Comparison of ENCODE assay signal across 20 cellular contexts in the genomic region with DNA sequence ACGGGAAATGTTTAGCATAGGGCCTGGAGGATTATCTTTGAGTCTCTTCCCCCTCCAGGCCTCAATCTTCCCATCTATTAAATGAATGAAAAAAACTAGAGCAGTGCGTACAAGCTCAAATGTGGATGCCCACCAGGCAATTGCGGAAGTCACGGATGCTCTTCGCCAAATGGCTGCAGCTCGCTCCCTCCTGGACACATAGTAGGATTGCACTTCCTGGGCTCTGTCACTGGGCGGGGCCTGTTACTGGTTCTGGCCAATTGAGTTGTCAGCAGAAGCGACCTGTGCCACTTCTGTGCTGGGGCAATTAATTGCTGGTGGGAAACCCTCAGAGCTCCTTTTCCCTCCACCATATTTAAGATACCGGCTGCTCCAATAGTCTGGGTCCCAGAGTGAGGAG.
DNase-seq lines count a peak whose midpoint lies in the region; ATAC-seq, FAIRE-seq and TF ChIP-seq lines count a peak whose summit lies in the region.
"Had no signal": no experiment of that assay in that cellular context is flagged by ENCODE, and none has a peak within 500 bp of the region (broad histone marks: within the 10 kb centered on the region; RNA-seq: fewer than 3 reads in every experiment).

No MANE protein-coding gene starts in this region.

- H3K9ac ChIP-seq in BLaER1 (no peak overlapping the region), H1 (replicated peaks in 1 of 4; ENCODE audit: extremely low read depth in 1 of 4, low read depth in 3 of 4, low read length in 3 of 4) (0 out of 7 replicates have a peak overlapping the region, but pooled peaks of 1 of the 4 experiments have one; percentile 5)

- peak; percentile 57 to 66 for TF ChIP-seq RAD21 in H1 (IDR thresholded peaks at IDR 0.05 in 1 of 2, conservative IDR thresholded peaks at IDR 0.05 in 1 of 2; ENCODE audit: low read depth in 2 of 2, low read length in 2 of 2)

- no peaks in the 10 kb centered on the region for H3K23me2 ChIP-seq in H1 (ENCODE audit: low read depth, low read length)

- no peak overlapping the region for H3K23ac ChIP-seq in H1 (ENCODE audit: insufficient read length)

- no peak for TF ChIP-seq POLR2A in H1 (IDR thresholded peaks at IDR 0.05; ENCODE audit: control extremely low read depth in 1 of 2, low read depth in 2 of 2, low read length in 2 of 2)

- no peak overlapping the region for H4K8ac ChIP-seq in H1 (ENCODE audit: extremely low read depth, insufficient read depth, low read length)

- no peak overlapping the region for H3K56ac ChIP-seq in H1 (replicated peaks; ENCODE audit: insufficient read length, low read depth, low read length)

- no peak overlapping the region for H4K91ac ChIP-seq in H1 (replicated peaks; ENCODE audit: insufficient read length, low read length)

- CTCF ChIA-PET in H1 (lab: Charles Lee; ENCODE audit: partially characterized antibody), result interaction anchor here (0.7 to 3.2 kb wide), 21 partner anchors 9 to 234 kb away, joined by 3 to 14 read pairs (median 4); no protein-coding TSS in a partner anchor

- H3K4ac ChIP-seq in H1 (replicated peaks; ENCODE audit: insufficient read length, low read depth, low read length), result no peak overlapping the region

- no peak overlapping the region for H4K5ac ChIP-seq in H1 (ENCODE audit: insufficient read length, low read depth, low read length)

- no peaks in the 10 kb centered on the region for H4K20me1 ChIP-seq in BLaER1
- no peaks in the 10 kb centered on the region for H4K20me1 ChIP-seq in H1 (replicated peaks in 1 of 2; ENCODE audit: control insufficient read depth in 1 of 2, insufficient read depth in 2 of 2, low read length in 2 of 2)

- H2BK15ac ChIP-seq in H1 (ENCODE audit: low read length), result no peak overlapping the region

- no peak overlapping the region for H2BK20ac ChIP-seq in H1 (ENCODE audit: low read length)

- no peak overlapping the region for H2AK5ac ChIP-seq in H1 (ENCODE audit: low read depth, low read length)

- no peaks in the 10 kb centered on the region for H3K36me3 ChIP-seq in BLaER1
- H3K36me3 ChIP-seq in H7 (replicated peaks; ENCODE audit: control insufficient read depth, insufficient read depth, low read length), result no peaks in the 10 kb centered on the region
- no peaks in the 10 kb centered on the region for H3K36me3 ChIP-seq in H1 (ENCODE audit: control insufficient read depth in 2 of 4, insufficient read depth in 4 of 4, low read length in 3 of 4)

- H3K4me3 ChIP-seq in BLaER1 (no peak overlapping the region), H7 (ENCODE audit: insufficient read depth, low read depth, low read length) (no peak overlapping the region), H1 (ENCODE audit: extremely low read depth in 1 of 4, insufficient read depth in 2 of 4, low read depth in 3 of 4, low read length in 4 of 4) (no peak overlapping the region)
- H3K4me3 ChIP-seq: A549 had no signal

- 88% methylated on average over 9 of the region's 9 CpGs; no CpG with 5 or more reads in 1 of the 2 experiments for WGBS in H1 (ENCODE audit: extremely low coverage in 1 of 2, insufficient coverage in 1 of 2, insufficient read length in 1 of 2, insufficient replicate concordance in 2 of 2, low coverage in 1 of 2, low lambda C conversion rate in 2 of 2, missing lambda C conversion rate in 1 of 2), 2 experiments

- H3K27ac ChIP-seq in BLaER1 (no peak overlapping the region), H1 (ENCODE audit: low read depth, low read length) (no peak overlapping the region)
- H3K27ac ChIP-seq: 22Rv1, A549 had no signal

- DNase-seq in H7, result peak; percentile 29
- no peak for DNase-seq in H1 (ENCODE audit: low read depth in 1 of 2, low spot score in 2 of 2)
- DNase-seq in iPS-NIHi7 (ENCODE audit: extremely low spot score), result peak; percentile 67
- no peak for DNase-seq in dedifferentiated amniotic fluid mesenchymal stem cell (ENCODE audit: extremely low spot score)
- no peak for DNase-seq in NK-92 (lab: John Stamatoyannopoulos, UW; ENCODE audit: unreplicated experiment)
- DNase-seq: AML-193; Calu3; CD8-positive, alpha-beta T cell; GOT3; HCEC 1CT; HFFc6; KG1 had no signal

- H3K79me2 ChIP-seq in H1 (ENCODE audit: control insufficient read depth in 1 of 2, insufficient read depth in 2 of 2, low read length in 2 of 2), result no peaks in the 10 kb centered on the region

- POLR2A ChIA-PET in H1 (lab: Charles Lee; ENCODE audit: partially characterized antibody), result interaction anchor here (0.6 kb wide), 1 partner anchor 10 kb away, joined by 4 read pairs; no protein-coding TSS in a partner anchor

- no peak for ATAC-seq in GM21390 (IDR thresholded peaks at IDR 0.05; ENCODE audit: unreplicated experiment)
- ATAC-seq: A549; CD8-positive, alpha-beta T cell; HepG2 had no signal

- peaks cover 7% of the 10 kb centered on the region; the same call in 1 of the 2 replicates for H3K9me3 ChIP-seq in BLaER1
- H3K9me3 ChIP-seq in H1 (ENCODE audit: insufficient read depth in 2 of 2, low read depth in 1 of 2, low read length in 1 of 2), result 0 out of 4 replicates have a peak, but pooled peaks cover 0 to 4% of the 10 kb centered on the region in 2 experiments
- H3K9me3 ChIP-seq: A549 had no signal

- no peak overlapping the region for H3K18ac ChIP-seq in H1 (ENCODE audit: extremely low read depth, low read length)

- peak; percentile 51 to 56 (median 53) for TF ChIP-seq CTCF in H1 (IDR thresholded peaks at IDR 0.05; ENCODE audit: control extremely low read depth in 1 of 3, insufficient read depth in 1 of 3, low read depth in 1 of 3, low read length in 3 of 3)

- no peak for FAIRE-seq in H1 (lab: Jason Lieb, UNC)
- FAIRE-seq: A549, G401.6, GM12891, GM19239, HepG2 had no signal

- H2BK5ac ChIP-seq in H1 (ENCODE audit: low read depth, low read length), result no peak overlapping the region

- H3K4me1 ChIP-seq in BLaER1 (peaks cover 20% of the 10 kb centered on the region), H1 (replicated peaks in 1 of 4; ENCODE audit: control insufficient read depth in 3 of 4, insufficient read depth in 4 of 4, low read length in 3 of 4) (no peaks in the 10 kb centered on the region)
- H3K4me1 ChIP-seq: A549 had no signal

- H2BK12ac ChIP-seq in H1 (ENCODE audit: low read depth, low read length), result no peak overlapping the region

- no peak overlapping the region for H3K14ac ChIP-seq in H1 (ENCODE audit: insufficient read length)

- TF ChIP-seq EP300 in H1 (IDR thresholded peaks at IDR 0.05; ENCODE audit: borderline replicate concordance in 1 of 2, low read depth in 2 of 2, low read length in 2 of 2), result no peak

- H3K79me1 ChIP-seq in H1 (ENCODE audit: low read depth, low read length), result no peaks in the 10 kb centered on the region

- no peaks in the 10 kb centered on the region for H3K27me3 ChIP-seq in BLaER1
- no peaks in the 10 kb centered on the region for H3K27me3 ChIP-seq in H7 (ENCODE audit: control insufficient read depth, insufficient read depth, low read length)
- H3K27me3 ChIP-seq in H1 (replicated peaks in 1 of 4; ENCODE audit: control insufficient read depth in 3 of 4, extremely low read depth in 1 of 4, insufficient read depth in 3 of 4, low read length in 3 of 4), result no peaks in the 10 kb centered on the region; a peak in 1 of 7 replicates

- peak overlapping the region; percentile 55 for H3K4me2 ChIP-seq in BLaER1
- H3K4me2 ChIP-seq in H1 (ENCODE audit: insufficient read depth in 1 of 2, low read depth in 2 of 2, low read length in 2 of 2), result no peak overlapping the region
- H3K4me2 ChIP-seq: A549 had no signal

- no peak overlapping the region for H2BK120ac ChIP-seq in H1 (replicated peaks; ENCODE audit: low read depth, low read length)

- H2AFZ ChIP-seq in H1 (ENCODE audit: low read length), result no peak overlapping the region

TF ChIP-seq in H1, 55 proteins besides CTCF, POLR2A, EP300 and RAD21 (continues in another document):
- TF ChIP-seq SRF (IDR thresholded peaks at IDR 0.05; ENCODE audit: low read depth, low read length), result no peak
- no peak for TF ChIP-seq CHD2 (IDR thresholded peaks at IDR 0.05; ENCODE audit: low read length)
- TF ChIP-seq GTF2F1 (IDR thresholded peaks at IDR 0.05; ENCODE audit: borderline replicate concordance, low read depth, low read length), result no peak
- TF ChIP-seq MAFK (IDR thresholded peaks at IDR 0.05; ENCODE audit: low read depth, low read length), result no peak
- no peak for TF ChIP-seq TBP (IDR thresholded peaks at IDR 0.05; ENCODE audit: low read depth, low read length)
- no peak for TF ChIP-seq HDAC2 (IDR thresholded peaks at IDR 0.05; ENCODE audit: borderline replicate concordance in 1 of 2, low read depth in 2 of 2, low read length in 2 of 2)
- TF ChIP-seq CBX8 (IDR thresholded peaks at IDR 0.05; ENCODE audit: borderline replicate concordance, low read depth, low read length), result no peak

Comparison
In these comparisons a context has a peak if more than half of its experiments do, and no peak if none do; other contexts are left out.
1. DNase-seq: peak in H7 (single experiment) and iPS-NIHi7 (single experiment); none in H1 (0 of 2), dedifferentiated amniotic fluid mesenchymal stem cell (single experiment) and NK-92 (single experiment).